In the genomic region with DNA sequence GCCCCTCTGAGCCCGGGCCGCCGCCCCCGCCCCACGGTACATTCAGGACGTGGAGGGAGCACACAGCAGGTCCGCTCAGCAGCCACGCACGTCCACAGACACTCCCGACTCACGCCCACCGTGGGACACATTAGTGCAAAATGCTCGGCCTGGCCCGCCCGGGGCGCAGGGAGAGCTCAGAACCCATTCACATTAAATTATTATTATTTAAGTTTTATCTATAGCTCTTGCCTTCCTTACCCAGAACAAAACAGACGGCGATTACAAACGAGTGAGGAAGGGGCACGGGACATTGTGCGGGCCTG, we compare ENCODE assay signal across 21 cellular contexts. TPM values are rescaled to one million over a fixed set of nuclear protein-coding genes. Genes with fewer than 3 reads are reported as not detected.
DNase-seq lines count a peak whose midpoint lies in the region; ATAC-seq and TF ChIP-seq lines count a peak whose summit lies in the region.
"Had no signal": no experiment of that assay in that cellular context is flagged by ENCODE, and none has a peak within 500 bp of the region (broad histone marks: within the 10 kb centered on the region; RNA-seq: fewer than 3 reads in every experiment).

No MANE protein-coding gene starts in this region.

- H3K36me3 ChIP-seq in heart right ventricle (peaks cover 0 to 47% (median 0%) of the 10 kb centered on the region in 9 donors), gastroesophageal sphincter (peaks cover 0 to 60% of the 10 kb centered on the region in 2 donors), neuronal stem cell (replicated peaks in 1 of 2; ENCODE audit: control insufficient read depth in 2 of 2, insufficient read depth in 2 of 2, low read length in 2 of 2) (peaks cover 0 to 4% of the 10 kb centered on the region in 2 donors), vagina (peaks cover 0 to 15% of the 10 kb centered on the region in 2 donors), WERI-Rb-1 (no peaks in the 10 kb centered on the region)
- H3K36me3 ChIP-seq: SJCRH30 had no signal

- TF ChIP-seq POLR2A in gastroesophageal sphincter (IDR thresholded peaks at IDR 0.05) (no peak), vagina (IDR thresholded peaks at IDR 0.05) (no peak)

- DNase-seq in heart right ventricle (no peak), Right ventricle myocardium superior (no peak), neuronal stem cell (ENCODE audit: low spot score) (no peak), vagina (ENCODE audit: extremely low spot score in 2 of 2) (no peak), dermis blood vessel endothelial cell (no peak), WERI-Rb-1 (no peak), NAMALWA (ENCODE audit: low spot score) (no peak)
- DNase-seq: activated CD8-positive, alpha-beta memory T cell treated with anti-CD3 and anti-CD28 coated beads, Interleukin-2, amount 50 U/mL, for 48 hours; C1 segment of cervical spinal cord; cortex of kidney; MV-4-11; naive thymus-derived CD8-positive, alpha-beta T cell; NCI-H1694 treated with DMSO at 0.1 percent for 48 hours; NCI-H2227 treated with DMSO at 0.1 percent for 48 hours; NCI-H774; PC-9; SJCRH30; stimulated activated CD4-positive, alpha-beta T cell treated with anti-CD3 and anti-CD28 coated beads, Interleukin-4, amount 100 ng/mL, for 1 hour had no signal

- H2AK5ac ChIP-seq in neuronal stem cell (ENCODE audit: low read depth, low read length) = peak overlapping the region; percentile 96

- H3K4ac ChIP-seq in neuronal stem cell (ENCODE audit: low read length) = no peak overlapping the region

- no peak overlapping the region for H3K14ac ChIP-seq in neuronal stem cell (ENCODE audit: low read length)

- H3K4me2 ChIP-seq in neuronal stem cell (ENCODE audit: insufficient read depth, low read length, poor library complexity, severe bottlenecking) = no peak overlapping the region
- H3K4me2 ChIP-seq: PC-9 had no signal

- H3K27me3 ChIP-seq in heart right ventricle = no peaks in the 10 kb centered on the region
- no peaks in the 10 kb centered on the region for H3K27me3 ChIP-seq in gastroesophageal sphincter
- no peaks in the 10 kb centered on the region for H3K27me3 ChIP-seq in neuronal stem cell (ENCODE audit: control insufficient read depth in 3 of 3, insufficient read depth in 3 of 3, low read depth in 1 of 3, low read length in 3 of 3)
- H3K27me3 ChIP-seq in vagina = no peaks in the 10 kb centered on the region
- H3K27me3 ChIP-seq in WERI-Rb-1 (ENCODE audit: insufficient read depth, low read depth, severe bottlenecking) = no peaks in the 10 kb centered on the region
- H3K27me3 ChIP-seq: SJCRH30 had no signal

- no peak overlapping the region for H3K23ac ChIP-seq in neuronal stem cell (ENCODE audit: low read depth, low read length, poor library complexity)

- 79 to 84% methylated on average over 21 of the region's 21 CpGs for WGBS in heart right ventricle, 2 donors
- WGBS in gastroesophageal sphincter (ENCODE audit: low coverage in 1 of 2), 2 donors = 75% methylated on average over 9 of the region's 21 CpGs; no CpG with 5 or more reads in 1 of the 2 donors
- no CpG with 5 or more reads among the region's 21 CpGs for WGBS in neuronal stem cell (ENCODE audit: extremely low coverage in 2 of 2, insufficient read length in 2 of 2, insufficient replicate concordance in 1 of 2), 2 donors

- H3K4me1 ChIP-seq in heart right ventricle (peaks cover 8 to 60% (median 34%) of the 10 kb centered on the region in 9 donors), gastroesophageal sphincter (peaks cover 0 to 82% (median 28%) of the 10 kb centered on the region in 3 donors), neuronal stem cell (ENCODE audit: control insufficient read depth in 2 of 2, insufficient read depth in 1 of 2, low read depth in 1 of 2, low read length in 2 of 2) (peaks cover 44 to 61% of the 10 kb centered on the region in 2 donors), vagina (peaks cover 43% of the 10 kb centered on the region)

- H2BK15ac ChIP-seq in neuronal stem cell (ENCODE audit: low read length) = peak overlapping the region; percentile 34

- H3K27ac ChIP-seq in heart right ventricle (peak overlapping the region in 6 of 10 donors; percentile 31 to 85 (median 68)), gastroesophageal sphincter (peak overlapping the region in 3 of 4 donors; percentile 48 to 65 (median 64)), neuronal stem cell (replicated peaks; ENCODE audit: low read length) (no peak overlapping the region), vagina (peak overlapping the region; percentile 57), WERI-Rb-1 (no peak overlapping the region)
- H3K27ac ChIP-seq: HL-60, PC-9, SJCRH30 had no signal

- no peaks in the 10 kb centered on the region for H3K9me3 ChIP-seq in heart right ventricle
- no peaks in the 10 kb centered on the region for H3K9me3 ChIP-seq in gastroesophageal sphincter
- H3K9me3 ChIP-seq in neuronal stem cell (replicated peaks in 1 of 2; ENCODE audit: control insufficient read depth in 2 of 2, insufficient read depth in 1 of 2, low read depth in 1 of 2, low read length in 2 of 2) = peaks cover 0 to 2% of the 10 kb centered on the region in 2 donors
- no peaks in the 10 kb centered on the region for H3K9me3 ChIP-seq in vagina
- no peaks in the 10 kb centered on the region for H3K9me3 ChIP-seq in WERI-Rb-1 (ENCODE audit: severe bottlenecking)
- H3K9me3 ChIP-seq: SJCRH30 had no signal

- intact Hi-C loops in heart right ventricle (cut with DNase I) (no loop called here), Right ventricle myocardium superior (cut with DNase I) (no loop called here), vagina (cut with DNase I) (no loop called here)

- H2BK120ac ChIP-seq in neuronal stem cell (ENCODE audit: low read depth, low read length) = no peak overlapping the region

- H2BK5ac ChIP-seq in neuronal stem cell (ENCODE audit: low read length) = peak overlapping the region; percentile 26

- peak overlapping the region; percentile 44 for H3K18ac ChIP-seq in neuronal stem cell (ENCODE audit: low read length)

- H4K91ac ChIP-seq in neuronal stem cell (ENCODE audit: low read depth, low read length, poor library complexity) = no peak overlapping the region

- H3K79me1 ChIP-seq in neuronal stem cell (ENCODE audit: low read depth, low read length) = peaks cover 7% of the 10 kb centered on the region

- H3K4me3 ChIP-seq in heart right ventricle (no peak overlapping the region), gastroesophageal sphincter (no peak overlapping the region), neuronal stem cell (ENCODE audit: low read length in 2 of 2) (no peak overlapping the region), vagina (no peak overlapping the region), WERI-Rb-1 (ENCODE audit: low read depth, low read length) (no peak overlapping the region)
- H3K4me3 ChIP-seq: PC-9, SJCRH30, skin epidermis had no signal

- no peak overlapping the region for H4K8ac ChIP-seq in neuronal stem cell (ENCODE audit: low read depth, low read length)

- H2AFZ ChIP-seq in neuronal stem cell (ENCODE audit: low read length) = peak overlapping the region; percentile 35
- H2AFZ ChIP-seq: PC-9 had no signal

- no peak for TF ChIP-seq EP300 in gastroesophageal sphincter (IDR thresholded peaks at IDR 0.05)

- H3K9ac ChIP-seq in neuronal stem cell (ENCODE audit: low read depth, low read length, poor library complexity) = no peak overlapping the region

- ATAC-seq in heart right ventricle (peak in 1 of 8 donors; percentile 1), Right ventricle myocardium superior (ENCODE audit: poor library complexity) (no peak), gastroesophageal sphincter (no peak)
- ATAC-seq: naive thymus-derived CD8-positive, alpha-beta T cell had no signal

- no peak overlapping the region for H2BK12ac ChIP-seq in neuronal stem cell (ENCODE audit: low read length)

- no peak for TF ChIP-seq CTCF in heart right ventricle (IDR thresholded peaks at IDR 0.05)
- no peak for TF ChIP-seq CTCF in gastroesophageal sphincter (IDR thresholded peaks at IDR 0.05)
- no peak for TF ChIP-seq CTCF in vagina (IDR thresholded peaks at IDR 0.05)
- TF ChIP-seq CTCF in WERI-Rb-1 (IDR thresholded peaks at IDR 0.05; ENCODE audit: low read depth, low read length) = no peak

RNA-seq across cellular contexts. Expression of gene UBAC1, which starts 47.5 kb away (rescaled TPM):
- total RNA-seq in heart right ventricle (100 to 1,000 TPM in 2 of 10 donors, 10 to 100 TPM in 8; 73.8 to 138 (median 85.4) TPM), Right ventricle myocardium superior (107 TPM), gastroesophageal sphincter (10 to 100 TPM; 52.9 to 76.3 (median 63.5) TPM), vagina (57.9 TPM), dermis blood vessel endothelial cell (35.9 and 36.2 TPM in 2 replicates)
- polyA plus RNA-seq in heart right ventricle = 100 to 1,000 TPM in 1 of 2 donors, 10 to 100 TPM in 1; 83.8 to 172 TPM
- polyA plus RNA-seq in neuronal stem cell (2013, experiment 1 of 2) = 44.5 TPM
- 42.3 TPM for polyA plus RNA-seq in neuronal stem cell (2013, experiment 2 of 2)

Comparison
In these comparisons a context has a peak if more than half of its experiments do, and no peak if none do; other contexts are left out.
1. H3K27ac ChIP-seq: peak in heart right ventricle (6 of 10), gastroesophageal sphincter (3 of 4) and vagina (single experiment); none in neuronal stem cell (single experiment) and WERI-Rb-1 (single experiment).